ENCODE assay signal across 8 cellular contexts in genomic region chr18:48538531-48539405, GRCh38. TPM values are rescaled to one million over a fixed set of nuclear protein-coding genes. Genes with fewer than 3 reads are reported as not detected.
DNase-seq lines count a peak whose midpoint lies in the region; ATAC-seq, FAIRE-seq and TF ChIP-seq lines count a peak whose summit lies in the region.

TSS of gene CTIF (plus strand) at chr18:48539031. CDS start at chr18:48619566, 80,535 bp downstream.

- CTCF ChIA-PET in AG04450 (lab: Charles Lee) = interaction anchor here (0.9 to 1.1 kb wide), 2 partner anchors 63 kb away, joined by 3 to 4 read pairs; no protein-coding TSS in a partner anchor

- H3K36me3 ChIP-seq in WERI-Rb-1 = no peaks in the 10 kb centered on the region; the same call in none of the 2 replicates
- H3K36me3 ChIP-seq in small intestine (ENCODE audit: control insufficient read depth in 2 of 2, insufficient read depth in 2 of 2, low read length in 2 of 2) = no peaks in the 10 kb centered on the region

- TF ChIP-seq CTCF in AG04450 (IDR thresholded peaks at IDR 0.05; ENCODE audit: low read depth, low read length) (no peak), WERI-Rb-1 (IDR thresholded peaks at IDR 0.05; ENCODE audit: low read depth, low read length) (0 out of 2 replicates have a peak, but pooled peaks have one; percentile 13)

- H3K27ac Mint-ChIP-seq in central memory CD8-positive, alpha-beta T cell (ENCODE audit: low read depth) = no peak within 1 kb of the TSS
- peak within 1 kb of the TSS in 2 of 6 donors; percentile 68 to 87 for H3K27ac Mint-ChIP-seq in immature natural killer cell

- H3K9me3 Mint-ChIP-seq in central memory CD8-positive, alpha-beta T cell = no peaks in the 10 kb centered on the region
- no peaks in the 10 kb centered on the region for H3K9me3 Mint-ChIP-seq in immature natural killer cell

- H3K4me3 Mint-ChIP-seq in central memory CD8-positive, alpha-beta T cell = peak within 1 kb of the TSS; percentile 79
- peak within 1 kb of the TSS; percentile 86 to 93 (median 91) for H3K4me3 Mint-ChIP-seq in immature natural killer cell

- H3K36me3 Mint-ChIP-seq in central memory CD8-positive, alpha-beta T cell (ENCODE audit: insufficient read depth) = peaks cover 2% of the 10 kb centered on the region
- no peaks in the 10 kb centered on the region for H3K36me3 Mint-ChIP-seq in immature natural killer cell

- POLR2A ChIA-PET in AG04450 (lab: Yijun Ruan, JAX) = interaction anchor here (0.7 to 1.4 kb wide), 3 partner anchors 24 to 272 kb away, joined by 3 read pairs; no protein-coding TSS in a partner anchor

- peak; percentile 87 for DNase-seq in AG04450 (ENCODE audit: low read depth, low spot score)
- DNase-seq in NCI-H2171 treated with DMSO at 0.1 percent for 48 hours (lab: John Stamatoyannopoulos, UW) = peak; percentile 98
- DNase-seq in WERI-Rb-1 = peak; percentile 99
- no peak for DNase-seq in central memory CD8-positive, alpha-beta T cell (ENCODE audit: low spot score in 2 of 2)
- peak; percentile 41 to 50 (median 43) for DNase-seq in immature natural killer cell
- peak; percentile 96 for DNase-seq in small intestine

- H3K4me1 Mint-ChIP-seq in central memory CD8-positive, alpha-beta T cell = peaks cover 6% of the 10 kb centered on the region
- peaks cover 0 to 9% of the 10 kb centered on the region in 2 donors for H3K4me1 Mint-ChIP-seq in immature natural killer cell

- ATAC-seq in GM18870 (IDR thresholded peaks at IDR 0.05; ENCODE audit: unreplicated experiment) (peak; percentile 62), HG03103 (IDR thresholded peaks at IDR 0.05; ENCODE audit: low read depth, unreplicated experiment) (peak; percentile 65)
- peak; percentile 63 for ATAC-seq in central memory CD8-positive, alpha-beta T cell (replicated peaks; ENCODE audit: extremely low read depth, poor library complexity, severe bottlenecking)

- H3K27ac ChIP-seq in AG04450 (ENCODE audit: low read depth, low read length) = peak within 1 kb of the TSS; percentile 85
- H3K27ac ChIP-seq in WERI-Rb-1 = peak within 1 kb of the TSS; percentile 91
- H3K27ac ChIP-seq in small intestine (ENCODE audit: low read depth in 1 of 2, low read length in 1 of 2) = peak within 1 kb of the TSS; percentile 32 to 64

- H3K4me3 ChIP-seq in AG04450 (ENCODE audit: low read depth, low read length) (peak within 1 kb of the TSS; percentile 95), WERI-Rb-1 (ENCODE audit: low read depth, low read length) (peak within 1 kb of the TSS; percentile 89), small intestine (ENCODE audit: low read depth in 1 of 2, low read length in 2 of 2) (peak within 1 kb of the TSS; percentile 69 to 75)

- H3K4me1 ChIP-seq in small intestine (ENCODE audit: control insufficient read depth in 2 of 2, insufficient read depth in 1 of 2, low read depth in 1 of 2, low read length in 1 of 2) = peaks cover 0 to 4% of the 10 kb centered on the region in 2 donors

- H3K27me3 ChIP-seq in AG04450 (ENCODE audit: control insufficient read depth, insufficient read depth, low read length) (no peaks in the 10 kb centered on the region), WERI-Rb-1 (ENCODE audit: insufficient read depth, low read depth, severe bottlenecking) (no peaks in the 10 kb centered on the region), small intestine (ENCODE audit: control insufficient read depth in 2 of 2, insufficient read depth in 2 of 2, low read length in 2 of 2) (no peaks in the 10 kb centered on the region)

- peaks cover 32% of the 10 kb centered on the region for H3K27me3 Mint-ChIP-seq in central memory CD8-positive, alpha-beta T cell
- peaks cover 2 to 13% (median 3%) of the 10 kb centered on the region in 3 donors for H3K27me3 Mint-ChIP-seq in immature natural killer cell (ENCODE audit: low read depth in 3 of 3)

- no peak for FAIRE-seq in small intestine (lab: Jason Lieb, UNC)

- 1 to 3% (median 3%) methylated on average over 54 of the region's 54 CpGs for WGBS in small intestine, 3 donors

- H3K9me3 ChIP-seq in AG04450 (ENCODE audit: control insufficient read depth, insufficient read depth, low read length) (no peaks in the 10 kb centered on the region; the same call in 1 of the 2 replicates), WERI-Rb-1 (ENCODE audit: severe bottlenecking) (no peaks in the 10 kb centered on the region), small intestine (ENCODE audit: control insufficient read depth, low read depth) (no peaks in the 10 kb centered on the region)

RNA-seq across cellular contexts. Expression of gene CTIF, which starts in this region (rescaled TPM):
- polyA plus RNA-seq in AG04450 (2011; rRNA removed) = 40.2 and 44.7 TPM in 2 replicates
- polyA minus RNA-seq in AG04450 (2011; rRNA and poly(A)+ RNA removed) = 69.9 and 97.6 TPM in 2 replicates
- polyA plus RNA-seq in immature natural killer cell = 1 to 10 TPM in 1 of 3 donors, under 1 TPM in 1, not detected in 1; 0.28 to 1.2 TPM
- 10 to 100 TPM in 2 of 3 donors, 1 to 10 TPM in 1; 8.1 to 22.6 (median 12.5) TPM for polyA plus RNA-seq in small intestine

Comparison
In these comparisons a context has a peak if more than half of its experiments do, and no peak if none do; other contexts are left out.
1. RNA of gene CTIF (polyA plus RNA-seq): 40.2 to 44.7 TPM in AG04450 and 8.1 to 22.6 TPM in small intestine; 0.28 to 1.2 TPM in immature natural killer cell; every median in the first group is over 4 times any median in the second.
2. DNase-seq: peak in AG04450 (single experiment), NCI-H2171 treated with DMSO at 0.1 percent for 48 hours (single experiment), WERI-Rb-1 (single experiment), immature natural killer cell (3 of 3) and small intestine (single experiment); none in central memory CD8-positive, alpha-beta T cell (0 of 2).
3. Peak in every context shown above with its lines, with median percentiles within 50 percentile points of each other: H3K27ac ChIP-seq, H3K4me3 ChIP-seq and ATAC-seq.